In genomic region chr3:44237665-44238064, GRCh38 we compare ENCODE assay signal across 2 cellular contexts.
A peak's percentile ranks its signal among the peaks of the same experiment; 100 is the strongest.
TF ChIP-seq lines count a peak whose summit lies in the region.

No MANE protein-coding gene starts in this region.

TF ChIP-seq in Ishikawa, 13 proteins besides CTCF, POLR2A, EP300 and RAD21:
- TF ChIP-seq REST (IDR thresholded peaks at IDR 0.05; ENCODE audit: low read depth) (no peak), TEAD4 (IDR thresholded peaks at IDR 0.05) (peak; percentile 32; the same call in 1 of the 2 replicates)

TF ChIP-seq in H1, 55 proteins besides CTCF, POLR2A, EP300 and RAD21:
- TF ChIP-seq PHF8 (conservative IDR thresholded peaks at IDR 0.05; ENCODE audit: low read depth, low read length) (no peak), TEAD4 (IDR thresholded peaks at IDR 0.05; ENCODE audit: low read depth, low read length) (peak; percentile 87), KDM1A (IDR thresholded peaks at IDR 0.05; ENCODE audit: borderline replicate concordance, low read length) (no peak), MAFK (IDR thresholded peaks at IDR 0.05; ENCODE audit: low read depth, low read length) (no peak), NANOG (IDR thresholded peaks at IDR 0.05; ENCODE audit: insufficient read depth, low read depth, low read length, poor library complexity, severe bottlenecking) (no peak)
